ENCODE assay signal across 1 cellular context in genomic region chr10:71988895-71989294, GRCh38. TPM values are rescaled to one million over a fixed set of nuclear protein-coding genes. Genes with fewer than 3 reads are reported as not detected.
"Had no signal": no experiment of that assay in that cellular context is flagged by ENCODE, and none has a peak within 500 bp of the region (broad histone marks: within the 10 kb centered on the region; RNA-seq: fewer than 3 reads in every experiment).

No MANE protein-coding gene starts in this region.

RNA-seq across cellular contexts. Expression of gene CHST3, which starts 24.7 kb away (rescaled TPM):
- total RNA-seq: activated B cell treated with CpG ODN at 0.5 μM for 24 hours had no signal
